Comparison of ENCODE assay signal across 15 cellular contexts in genomic region chr2:232348936-232349335, GRCh38. TPM values are rescaled to one million over a fixed set of nuclear protein-coding genes. Genes with fewer than 3 reads are reported as not detected.
DNase-seq lines count a peak whose midpoint lies in the region; ATAC-seq and TF ChIP-seq lines count a peak whose summit lies in the region.
"Had no signal": no experiment of that assay in that cellular context is flagged by ENCODE, and none has a peak within 500 bp of the region (broad histone marks: within the 10 kb centered on the region; RNA-seq: fewer than 3 reads in every experiment).

No MANE protein-coding gene starts in this region.

- H3K4me3 ChIP-seq in HEK293 (ENCODE audit: low read depth, low read length) (no peak overlapping the region), osteoblast (ENCODE audit: insufficient read depth, low read length) (no peak overlapping the region)
- H3K4me3 ChIP-seq: uterus had no signal

- peaks cover 7% of the 10 kb centered on the region for H3K4me1 Mint-ChIP-seq in activated CD4-positive, alpha-beta T cell treated with anti-CD3 and anti-CD28 coated beads, Interleukin-2, amount 10 ng/mL, durations not matched to agents 7 days and 5 days
- H3K4me1 Mint-ChIP-seq in WTC11 = no peaks in the 10 kb centered on the region

- no peak overlapping the region for H3K4me3 Mint-ChIP-seq in activated CD4-positive, alpha-beta T cell treated with anti-CD3 and anti-CD28 coated beads, Interleukin-2, amount 10 ng/mL, durations not matched to agents 7 days and 5 days
- H3K4me3 Mint-ChIP-seq in WTC11 = no peak overlapping the region

- no peak overlapping the region for H3K4me2 ChIP-seq in osteoblast (ENCODE audit: insufficient read depth, low read length)

- H3K27ac Mint-ChIP-seq in activated CD4-positive, alpha-beta T cell treated with anti-CD3 and anti-CD28 coated beads, Interleukin-2, amount 10 ng/mL, durations not matched to agents 7 days and 5 days = no peak overlapping the region
- H3K27ac Mint-ChIP-seq in WTC11 = no peak overlapping the region

- peak; percentile 41 for DNase-seq in activated CD4-positive, alpha-beta T cell treated with anti-CD3 and anti-CD28 coated beads, Interleukin-2, amount 10 ng/mL, durations not matched to agents 7 days and 5 days
- no peak for DNase-seq in activated CD4-positive, alpha-beta T cell treated with anti-CD3 and anti-CD28 coated beads, Interleukin-2, amount 50 U/mL, for 4 hours
- DNase-seq in WTC11 (ENCODE audit: low spot score) (peak; percentile 8), osteoblast (ENCODE audit: insufficient read length, low spot score, missing footprints) (peak; percentile 62), SKM-1 (lab: John Stamatoyannopoulos, UW; ENCODE audit: unreplicated experiment) (no peak)
- DNase-seq: MV-4-11; NCI-H446; stimulated activated CD4-positive, alpha-beta T cell treated with anti-CD3 and anti-CD28 coated beads, Interleukin-12 subunit alpha, Interleukin-12 subunit beta, amount 100 ng/mL, for 4 hours; uterus had no signal

- H3K9me3 Mint-ChIP-seq in activated CD4-positive, alpha-beta T cell treated with anti-CD3 and anti-CD28 coated beads, Interleukin-2, amount 10 ng/mL, durations not matched to agents 7 days and 5 days = no peaks in the 10 kb centered on the region
- H3K9me3 Mint-ChIP-seq in WTC11 = no peaks in the 10 kb centered on the region

- H3K27me3 ChIP-seq in osteoblast (ENCODE audit: insufficient read depth, low read length) = peaks cover 54% of the 10 kb centered on the region

- ATAC-seq in WTC11 (no peak), HG03457 (IDR thresholded peaks at IDR 0.05; ENCODE audit: unreplicated experiment) (no peak), HG03196 (IDR thresholded peaks at IDR 0.05; ENCODE audit: unreplicated experiment) (no peak)

- CTCF ChIA-PET in activated CD4-positive, alpha-beta T cell treated with anti-CD3 and anti-CD28 coated beads, Interleukin-2, amount 10 ng/mL, durations not matched to agents 7 days and 5 days (lab: Charles Lee) = no interaction called here
- CTCF ChIA-PET in HEK293 (lab: Yijun Ruan, JAX) (no interaction called here), WTC11 (lab: Charles Lee) (interaction anchor here (0.9 to 3.1 kb wide), 3 partner anchors 10 to 88 kb away, joined by 3 to 29 read pairs (median 7); no protein-coding TSS in a partner anchor)

- POLR2A ChIA-PET in activated CD4-positive, alpha-beta T cell treated with anti-CD3 and anti-CD28 coated beads, Interleukin-2, amount 10 ng/mL, durations not matched to agents 7 days and 5 days (lab: Charles Lee) = no interaction called here
- POLR2A ChIA-PET in HEK293 (lab: Yijun Ruan, JAX) = no interaction called here
- POLR2A ChIA-PET in WTC11 (lab: Charles Lee) = no interaction called here

- no peaks in the 10 kb centered on the region for H3K79me2 ChIP-seq in osteoblast (ENCODE audit: insufficient read depth, low read length)

- H3K9me3 ChIP-seq in HEK293 (ENCODE audit: control insufficient read depth, insufficient read depth, low read depth, low read length) = no peaks in the 10 kb centered on the region
- no peaks in the 10 kb centered on the region for H3K9me3 ChIP-seq in osteoblast (ENCODE audit: low read depth, low read length)
- H3K9me3 ChIP-seq: neutrophil, uterus had no signal

- H3K27me3 Mint-ChIP-seq in activated CD4-positive, alpha-beta T cell treated with anti-CD3 and anti-CD28 coated beads, Interleukin-2, amount 10 ng/mL, durations not matched to agents 7 days and 5 days = peaks cover 39% of the 10 kb centered on the region
- peaks cover 72% of the 10 kb centered on the region for H3K27me3 Mint-ChIP-seq in WTC11 (ENCODE audit: low read depth)

- H3K36me3 Mint-ChIP-seq in activated CD4-positive, alpha-beta T cell treated with anti-CD3 and anti-CD28 coated beads, Interleukin-2, amount 10 ng/mL, durations not matched to agents 7 days and 5 days (ENCODE audit: low read depth) = no peaks in the 10 kb centered on the region
- H3K36me3 Mint-ChIP-seq in WTC11 = 0 out of 2 replicates have a peak, but pooled peaks cover 5% of the 10 kb centered on the region

- H3K36me3 ChIP-seq in HEK293 (ENCODE audit: control insufficient read depth in 2 of 2, insufficient read depth in 1 of 2, low read length in 2 of 2) = no peaks in the 10 kb centered on the region
- H3K36me3 ChIP-seq in osteoblast (ENCODE audit: insufficient read depth, low read length) = no peaks in the 10 kb centered on the region
- H3K36me3 ChIP-seq: neutrophil, uterus had no signal

- H4K20me1 ChIP-seq in osteoblast (ENCODE audit: insufficient read depth, low read length) = no peaks in the 10 kb centered on the region

- H2AFZ ChIP-seq in osteoblast (ENCODE audit: low read length) = no peak overlapping the region

- H3K4me1 ChIP-seq in HEK293 (ENCODE audit: control insufficient read depth, insufficient read depth, low read length) = no peaks in the 10 kb centered on the region
- H3K4me1 ChIP-seq in osteoblast (ENCODE audit: insufficient read depth, low read length) = no peaks in the 10 kb centered on the region
- H3K4me1 ChIP-seq: uterus had no signal

- TF ChIP-seq CTCF in HEK293 (tag by site-specific recombination; IDR thresholded peaks at IDR 0.05) (no peak), WTC11 (IDR thresholded peaks at IDR 0.05) (no peak), osteoblast (IDR thresholded peaks at IDR 0.05; ENCODE audit: extremely low read depth, low read depth, low read length) (no peak)

- H3K27ac ChIP-seq in HEK293 (ENCODE audit: extremely low read depth, low read depth, low read length) = no peak overlapping the region
- no peak overlapping the region for H3K27ac ChIP-seq in osteoblast (ENCODE audit: low read depth, low read length)
- H3K27ac ChIP-seq: neutrophil, RWPE1, uterus had no signal

TF ChIP-seq in HEK293, 187 proteins besides CTCF, POLR2A, EP300 and RAD21 (continues in another document):
- no peak for TF ChIP-seq ZBTB17 (tag by site-specific recombination; IDR thresholded peaks at IDR 0.05)

TF ChIP-seq in WTC11, 78 proteins besides CTCF, POLR2A, EP300 and RAD21:
- TF ChIP-seq E2F4 (CRISPR knock-in tag; IDR thresholded peaks at IDR 0.05; ENCODE audit: borderline replicate concordance, low read depth) (no peak), JAZF1 (CRISPR knock-in tag; IDR thresholded peaks at IDR 0.05) (no peak), CDX4 (CRISPR knock-in tag; IDR thresholded peaks at IDR 0.05; ENCODE audit: borderline replicate concordance) (no peak), MYBL2 (CRISPR knock-in tag; IDR thresholded peaks at IDR 0.05) (no peak)

RNA-seq across cellular contexts. Expression of gene ALPP, which starts 29.6 kb away (rescaled TPM):
- total RNA-seq in activated CD4-positive, alpha-beta T cell treated with anti-CD3 and anti-CD28 coated beads, Interleukin-2, amount 10 ng/mL, durations not matched to agents 7 days and 5 days = not detected
- total RNA-seq in WTC11 (2021) = 0.14 to 0.20 TPM (median 0.14 TPM) in 3 replicates
- total RNA-seq in osteoblast = not detected in 2 replicates
- total RNA-seq: lung microvascular endothelial cell had no signal

RNA-seq across cellular contexts. Expression of gene ALPG, which starts 57.7 kb away (rescaled TPM):
- not detected for total RNA-seq in activated CD4-positive, alpha-beta T cell treated with anti-CD3 and anti-CD28 coated beads, Interleukin-2, amount 10 ng/mL, durations not matched to agents 7 days and 5 days
- total RNA-seq in WTC11 (2021) (0.94 to 1.3 TPM (median 1.2 TPM) in 3 replicates), osteoblast (not detected in 2 replicates)
- total RNA-seq: lung microvascular endothelial cell, uterus had no signal

Comparison
In these comparisons a context has a peak if more than half of its experiments do, and no peak if none do; other contexts are left out.
1. DNase-seq: peak in activated CD4-positive, alpha-beta T cell treated with anti-CD3 and anti-CD28 coated beads, Interleukin-2, amount 10 ng/mL, durations not matched to agents 7 days and 5 days (single experiment), WTC11 (single experiment) and osteoblast (single experiment); none in activated CD4-positive, alpha-beta T cell treated with anti-CD3 and anti-CD28 coated beads, Interleukin-2, amount 50 U/mL, for 4 hours (0 of 2) and SKM-1 (single experiment).